In genomic region chr9:94908041-94908563, GRCh38 we compare ENCODE assay signal across 11 cellular contexts.
A peak's percentile ranks its signal among the peaks of the same experiment; 100 is the strongest.
DNase-seq lines count a peak whose midpoint lies in the region; ATAC-seq and TF ChIP-seq lines count a peak whose summit lies in the region.
"Had no signal": no experiment of that assay in that cellular context is flagged by ENCODE, and none has a peak within 500 bp of the region (broad histone marks: within the 10 kb centered on the region; RNA-seq: fewer than 3 reads in every experiment).

No MANE protein-coding gene starts in this region.

- H3K9me3 ChIP-seq in left lung: no peaks in the 10 kb centered on the region
- no peaks in the 10 kb centered on the region for H3K9me3 ChIP-seq in stomach smooth muscle (ENCODE audit: control insufficient read depth in 2 of 2, low read length in 2 of 2)

- DNase-seq in NCI-H128 (lab: John Stamatoyannopoulos, UW; ENCODE audit: unreplicated experiment) (peak; percentile 58), caudate nucleus (lab: John Stamatoyannopoulos, UW) (no peak), left lung (no peak), pons (ENCODE audit: low spot score) (no peak), NCI-H2196 treated with DMSO at 0.1 percent for 48 hours (lab: John Stamatoyannopoulos, UW; ENCODE audit: unreplicated experiment) (no peak), HPDE6-E6E7 (ENCODE audit: extremely low spot score) (no peak), GM19238 (ENCODE audit: insufficient read length, low spot score) (no peak)
- DNase-seq: activated CD8-positive, alpha-beta memory T cell treated with anti-CD3 and anti-CD28 coated beads, Interleukin-2, amount 50 U/mL, for 4 hours; amniotic stem cell; NCI-H82 had no signal

- H3K4me3 ChIP-seq in left lung: no peak overlapping the region
- H3K4me3 ChIP-seq in stomach smooth muscle (ENCODE audit: low read length in 2 of 2): no peak overlapping the region

- H3K36me3 ChIP-seq in left lung (no peaks in the 10 kb centered on the region), stomach smooth muscle (ENCODE audit: control insufficient read depth in 2 of 2, insufficient read depth in 2 of 2, low read length in 2 of 2) (no peaks in the 10 kb centered on the region)

- H3K27ac ChIP-seq in caudate nucleus (ENCODE audit: low read depth, low read length) (peak overlapping the region; percentile 92), left lung (peak overlapping the region; percentile 76 to 84), stomach smooth muscle (ENCODE audit: low read length) (peak overlapping the region; percentile 46)

- peak; percentile 62 for ATAC-seq in left lung

- H3K4me1 ChIP-seq in left lung (peaks cover 12 to 14% of the 10 kb centered on the region in 2 donors), stomach smooth muscle (ENCODE audit: control insufficient read depth, insufficient read depth, low read length) (peaks cover 22% of the 10 kb centered on the region)

- no peak for TF ChIP-seq CTCF in left lung (IDR thresholded peaks at IDR 0.05)

- peak overlapping the region in 1 of 2 donors; percentile 58 for H3K9ac ChIP-seq in stomach smooth muscle (ENCODE audit: low read length in 2 of 2)

- H3K27me3 ChIP-seq in left lung (no peaks in the 10 kb centered on the region), stomach smooth muscle (ENCODE audit: control insufficient read depth in 1 of 2, insufficient read depth in 2 of 2, low read length in 2 of 2) (no peaks in the 10 kb centered on the region)

- intact Hi-C loops in left lung (cut with DNase I): no loop called here
